Comparison of ENCODE assay signal across 27 cellular contexts in genomic region chr5:8580298-8580697, GRCh38.
DNase-seq lines count a peak whose midpoint lies in the region; ATAC-seq, FAIRE-seq and TF ChIP-seq lines count a peak whose summit lies in the region.
"Had no signal": no experiment of that assay in that cellular context is flagged by ENCODE, and none has a peak within 500 bp of the region (broad histone marks: within the 10 kb centered on the region; RNA-seq: fewer than 3 reads in every experiment).

No MANE protein-coding gene starts in this region.

- FAIRE-seq in K562 (lab: Jason Lieb, UNC) = no peak
- FAIRE-seq: A204.1, GM12878, GM12892, GM18507 had no signal

- H3K27ac ChIP-seq in HEK293 (ENCODE audit: extremely low read depth, low read depth, low read length) (no peak overlapping the region), K562 (ENCODE audit: extremely low read depth, low read depth, low read length) (no peak overlapping the region), Karpas-422 (ENCODE audit: low read length) (no peak overlapping the region)
- H3K27ac ChIP-seq: BLaER1 had no signal

- no peaks in the 10 kb centered on the region for H3K36me3 Mint-ChIP-seq in stimulated activated memory B cell treated with anti-CD40 and anti-IgM and Interleukin-4, amounts not matched to agents 10 μg/mL and 1 μg/mL and 100 μg/mL, for 72 hours
- H3K36me3 Mint-ChIP-seq: CD14-positive monocyte; CD4-positive, alpha-beta memory T cell; CD4-positive, CD25-positive, alpha-beta regulatory T cell; CD8-positive, alpha-beta memory T cell had no signal

- no peak overlapping the region for H2AFZ ChIP-seq in K562 (ENCODE audit: low read depth, low read length)
- no peak overlapping the region for H2AFZ ChIP-seq in Karpas-422 (ENCODE audit: low read length)

- POLR2A ChIA-PET in HEK293 (lab: Yijun Ruan, JAX) (no interaction called here), K562 (lab: Yijun Ruan, JAX) (no interaction called here)

- no peak overlapping the region for H3K4me3 ChIP-seq in HEK293 (ENCODE audit: low read depth, low read length)
- no peak overlapping the region for H3K4me3 ChIP-seq in K562
- no peak overlapping the region for H3K4me3 ChIP-seq in Karpas-422 (ENCODE audit: low read length)
- H3K4me3 ChIP-seq: BLaER1, GM12878 had no signal

- H3K9me3 ChIP-seq in HEK293 (ENCODE audit: control insufficient read depth, insufficient read depth, low read depth, low read length) = no peaks in the 10 kb centered on the region
- H3K9me3 ChIP-seq in K562 (replicated peaks; ENCODE audit: control insufficient read depth, insufficient read depth, low read depth, low read length) = no peaks in the 10 kb centered on the region
- peaks cover 5% of the 10 kb centered on the region for H3K9me3 ChIP-seq in Karpas-422 (ENCODE audit: low read length)
- H3K9me3 ChIP-seq: BE2C, BLaER1 had no signal

- no TSS peak for BruUV-seq in K562 (replicated peaks; lab: Mats Ljungman, UMichigan)

- H3K27me3 ChIP-seq in K562 (ENCODE audit: control insufficient read depth in 2 of 2, insufficient read depth in 2 of 2, low read length in 2 of 2) = no peaks in the 10 kb centered on the region
- H3K27me3 ChIP-seq in Karpas-422 (ENCODE audit: low read length) = no peaks in the 10 kb centered on the region
- H3K27me3 ChIP-seq: BE2C, BLaER1 had no signal

- H3K4me3 Mint-ChIP-seq in stimulated activated memory B cell treated with anti-CD40 and anti-IgM and Interleukin-4, amounts not matched to agents 10 μg/mL and 1 μg/mL and 100 μg/mL, for 72 hours = no peak overlapping the region
- H3K4me3 Mint-ChIP-seq: CD14-positive monocyte; CD4-positive, alpha-beta memory T cell; CD4-positive, CD25-positive, alpha-beta regulatory T cell; CD8-positive, alpha-beta memory T cell had no signal

- in situ Hi-C loops in K562 (cut with MboI) = no loop called here

- CTCF ChIA-PET in HEK293 (lab: Yijun Ruan, JAX) (no interaction called here), K562 (lab: Yijun Ruan, JAX; ENCODE audit: low intra/inter-chr PET ratio) (no interaction called here)

- no peak for TF ChIP-seq EP300 in K562 (IDR thresholded peaks at IDR 0.05; ENCODE audit: low read length)

- H4K20me1 ChIP-seq in K562 (replicated peaks; ENCODE audit: control insufficient read depth, insufficient read depth, low read length) (no peaks in the 10 kb centered on the region), Karpas-422 (ENCODE audit: insufficient read depth, low read depth, low read length) (no peaks in the 10 kb centered on the region)
- H4K20me1 ChIP-seq: BLaER1 had no signal

- peak overlapping the region; percentile 38 for H3K27ac Mint-ChIP-seq in stimulated activated memory B cell treated with anti-CD40 and anti-IgM and Interleukin-4, amounts not matched to agents 10 μg/mL and 1 μg/mL and 100 μg/mL, for 72 hours
- H3K27ac Mint-ChIP-seq: CD14-positive monocyte; CD4-positive, alpha-beta memory T cell; CD4-positive, CD25-positive, alpha-beta regulatory T cell; CD8-positive, alpha-beta memory T cell had no signal

- H3K9me2 ChIP-seq in Karpas-422 (replicated peaks; ENCODE audit: insufficient read depth, low read length) = no peaks in the 10 kb centered on the region

- ATAC-seq in K562 = no peak
- no peak for ATAC-seq in stimulated activated memory B cell treated with anti-CD40 and anti-IgM and Interleukin-4, amounts not matched to agents 10 μg/mL and 1 μg/mL and 100 μg/mL, for 72 hours
- no peak for ATAC-seq in HG03025 (IDR thresholded peaks at IDR 0.05; ENCODE audit: low FRiP score, unreplicated experiment)
- ATAC-seq: GM12878 had no signal

- H3K9ac ChIP-seq in K562 (ENCODE audit: insufficient read depth in 1 of 2, low read depth in 2 of 2, low read length in 2 of 2) = no peak overlapping the region
- no peak overlapping the region for H3K9ac ChIP-seq in Karpas-422 (ENCODE audit: low read length)
- H3K9ac ChIP-seq: BLaER1 had no signal

- H3K9me3 Mint-ChIP-seq in stimulated activated memory B cell treated with anti-CD40 and anti-IgM and Interleukin-4, amounts not matched to agents 10 μg/mL and 1 μg/mL and 100 μg/mL, for 72 hours = peaks cover 8% of the 10 kb centered on the region

- peaks cover 9% of the 10 kb centered on the region for H3K4me1 Mint-ChIP-seq in stimulated activated memory B cell treated with anti-CD40 and anti-IgM and Interleukin-4, amounts not matched to agents 10 μg/mL and 1 μg/mL and 100 μg/mL, for 72 hours
- H3K4me1 Mint-ChIP-seq: CD14-positive monocyte; CD4-positive, alpha-beta memory T cell; CD8-positive, alpha-beta memory T cell had no signal

- H3K36me3 ChIP-seq in HEK293 (ENCODE audit: control insufficient read depth in 2 of 2, insufficient read depth in 1 of 2, low read length in 2 of 2) (no peaks in the 10 kb centered on the region), K562 (ENCODE audit: control insufficient read depth, insufficient read depth, low read length) (no peaks in the 10 kb centered on the region), Karpas-422 (ENCODE audit: insufficient read depth, low read length) (no peaks in the 10 kb centered on the region)
- H3K36me3 ChIP-seq: BE2C, BLaER1 had no signal

- no peaks in the 10 kb centered on the region for H3K4me1 ChIP-seq in HEK293 (ENCODE audit: control insufficient read depth, insufficient read depth, low read length)
- no peaks in the 10 kb centered on the region for H3K4me1 ChIP-seq in K562 (replicated peaks in 1 of 2; ENCODE audit: control insufficient read depth in 2 of 2, insufficient read depth in 2 of 2, low read length in 2 of 2)
- H3K4me1 ChIP-seq in Karpas-422 (ENCODE audit: low read length) = no peaks in the 10 kb centered on the region
- H3K4me1 ChIP-seq: BE2C, BLaER1 had no signal

- TF ChIP-seq POLR2A in K562 (conservative IDR thresholded peaks at IDR 0.05) = no peak

- 1% methylated on average over 4 of the region's 4 CpGs for WGBS in K562 (ENCODE audit: insufficient coverage, low coverage, missing lambda C conversion rate)

- no peak for TF ChIP-seq RAD21 in K562 (CRISPR knock-in tag; conservative IDR thresholded peaks at IDR 0.05 in 1 of 2, IDR thresholded peaks at IDR 0.05 in 1 of 2)

- H3K79me2 ChIP-seq in K562 (ENCODE audit: control insufficient read depth, insufficient read depth, low read length) (no peaks in the 10 kb centered on the region), Karpas-422 (ENCODE audit: low read length) (no peaks in the 10 kb centered on the region)

- intact Hi-C loops in K562 (cut with micrococcal nuclease) = no loop called here

- no peak for DNase-seq in K562 (ENCODE audit: extremely low read depth in 1 of 4, low spot score in 3 of 4)
- DNase-seq in Karpas-422 = no peak
- no peak for DNase-seq in NCI-H2171 treated with DMSO at 0.1 percent for 48 hours (lab: John Stamatoyannopoulos, UW)
- DNase-seq: 8988T; ACHN; BE2C; C1 segment of cervical spinal cord; CD4-positive, alpha-beta memory T cell; CD4-positive, CD25-positive, alpha-beta regulatory T cell; CD8-positive, alpha-beta memory T cell; COR-L47; DMS 273 treated with DMSO at 0.1 percent for 48 hours; DMS153; DMS53; DMS79; DND-41; EL; GDM1 had no signal

- no peak for TF ChIP-seq CTCF in HEK293 (tag by site-specific recombination; IDR thresholded peaks at IDR 0.05)
- TF ChIP-seq CTCF in K562 (IDR thresholded peaks at IDR 0.05 in 2 of 3, conservative IDR thresholded peaks at IDR 0.05 in 1 of 3; ENCODE audit: insufficient read depth in 2 of 3, low read depth in 1 of 3, low read length in 3 of 3) = no peak

- H3K4me2 ChIP-seq in K562 (ENCODE audit: insufficient read depth, low read length) (no peak overlapping the region), Karpas-422 (ENCODE audit: low read depth, low read length, poor library complexity, severe bottlenecking) (no peak overlapping the region)
- H3K4me2 ChIP-seq: BLaER1 had no signal

- no peaks in the 10 kb centered on the region for H3K9me1 ChIP-seq in K562 (ENCODE audit: control insufficient read depth, insufficient read depth, low read length)

- H3K27me3 Mint-ChIP-seq in stimulated activated memory B cell treated with anti-CD40 and anti-IgM and Interleukin-4, amounts not matched to agents 10 μg/mL and 1 μg/mL and 100 μg/mL, for 72 hours = no peaks in the 10 kb centered on the region
- H3K27me3 Mint-ChIP-seq: CD4-positive, alpha-beta memory T cell; CD4-positive, CD25-positive, alpha-beta regulatory T cell; CD8-positive, alpha-beta memory T cell had no signal

TF ChIP-seq in HEK293, 187 proteins besides CTCF, POLR2A, EP300 and RAD21 (continues in another document):
- no peak for TF ChIP-seq ZNF214 (tag by site-specific recombination; IDR thresholded peaks at IDR 0.05; ENCODE audit: borderline replicate concordance)
- TF ChIP-seq ZNF302 (tag by site-specific recombination; IDR thresholded peaks at IDR 0.05; ENCODE audit: low read depth) = no peak
- TF ChIP-seq ZNF792 (tag by site-specific recombination; IDR thresholded peaks at IDR 0.05) = no peak
- TF ChIP-seq ZNF10 (tag by site-specific recombination; IDR thresholded peaks at IDR 0.05) = peak; percentile 66; the same call in 1 of the 2 replicates
- no peak for TF ChIP-seq SALL2 (tag by site-specific recombination; IDR thresholded peaks at IDR 0.05; ENCODE audit: borderline replicate concordance)

TF ChIP-seq in K562, 482 proteins besides CTCF, POLR2A, EP300 and RAD21:
- TF ChIP-seq BRD4 (IDR thresholded peaks at IDR 0.05) (no peak), ADNP (tag; IDR thresholded peaks at IDR 0.05) (no peak), SNRNP70 (optimal IDR thresholded peaks at IDR 0.05; ENCODE audit: low read depth, low read length) (no peak), ZNF134 (CRISPR knock-in tag; conservative IDR thresholded peaks at IDR 0.05) (peak; percentile 86)
